In genomic region chr5:59259238-59259637, GRCh38 we compare ENCODE assay signal across 19 cellular contexts.
"Had no signal": no experiment of that assay in that cellular context is flagged by ENCODE, and none has a peak within 500 bp of the region (broad histone marks: within the 10 kb centered on the region; RNA-seq: fewer than 3 reads in every experiment).

No MANE protein-coding gene starts in this region.

- H3K9me3 ChIP-seq: ascending aorta, breast epithelium, neutrophil, right atrium auricular region, thoracic aorta had no signal

- DNase-seq: activated CD4-positive, alpha-beta T cell treated with anti-CD3 and anti-CD28 coated beads for 1 hour; activated CD4-positive, alpha-beta T cell treated with anti-CD3 and anti-CD28 coated beads, Interleukin-2, amount 50 U/mL, for 4 hours; activated gamma-delta T cell; activated T-cell treated with anti-CD3 and anti-CD28 coated beads, Interleukin-2, amount 50 U/mL, for 72 hours; cortex of kidney; left cardiac atrium; mesenchymal stem cell; natural killer cell; posterior cingulate gyrus; stimulated activated CD4-positive, alpha-beta T cell treated with anti-CD3 and anti-CD28 coated beads, Interleukin-4, amount 100 ng/mL, for 1 hour; SW 1271; T-helper 2 cell had no signal

- H3K27ac ChIP-seq: ascending aorta, breast epithelium, neutrophil, right atrium auricular region, skin epidermis, thoracic aorta, VCaP had no signal

- ATAC-seq: activated T-cell treated with anti-CD3 and anti-CD28 coated beads, Interleukin-2, amount 50 U/mL, for 72 hours; left cardiac atrium; natural killer cell had no signal

- H3K4me3 ChIP-seq: ascending aorta, breast epithelium, right atrium auricular region, skin epidermis, thoracic aorta had no signal

- H3K4me1 ChIP-seq: ascending aorta, breast epithelium had no signal

- H3K27me3 ChIP-seq: ascending aorta, breast epithelium, neutrophil, right atrium auricular region had no signal

- H3K36me3 ChIP-seq: ascending aorta, breast epithelium, neutrophil, right atrium auricular region, thoracic aorta had no signal
